Comparison of ENCODE assay signal across 8 cellular contexts in genomic region chr15:65184944-65185717, GRCh38. TPM values are rescaled to one million over a fixed set of nuclear protein-coding genes. Genes with fewer than 3 reads are reported as not detected.
A peak's percentile ranks its signal among the peaks of the same experiment; 100 is the strongest.
DNase-seq lines count a peak whose midpoint lies in the region; ATAC-seq, FAIRE-seq and TF ChIP-seq lines count a peak whose summit lies in the region.

CLPX (minus strand) TSS chr15:65185342; CDS start chr15:65185153, 189 bp downstream.

- ATAC-seq in HG02798 (IDR thresholded peaks at IDR 0.05; ENCODE audit: poor library complexity, unreplicated experiment) (peak; percentile 86), pancreas (peak; percentile 91 to 96 (median 95))
- peak; percentile 96 for ATAC-seq in activated naive CD8-positive, alpha-beta T cell treated with anti-CD3 and anti-CD28 coated beads, Interleukin-2, amount 50 U/mL, for 24 hours

- peaks cover 22% of the 10 kb centered on the region for H3K36me3 Mint-ChIP-seq in activated naive CD8-positive, alpha-beta T cell treated with anti-CD3 and anti-CD28 coated beads, Interleukin-2, amount 50 U/mL, for 24 hours (ENCODE audit: low read depth)

- H3K4me3 Mint-ChIP-seq in activated naive CD8-positive, alpha-beta T cell treated with anti-CD3 and anti-CD28 coated beads, Interleukin-2, amount 50 U/mL, for 24 hours = peak within 1 kb of the TSS; percentile 96

- peak within 1 kb of the TSS; percentile 97 for H3K27ac ChIP-seq in cardiac muscle cell
- H3K27ac ChIP-seq in pancreas = peak within 1 kb of the TSS; percentile 77 to 96 (median 90)
- peak within 1 kb of the TSS; percentile 67 to 96 (median 88) for H3K27ac ChIP-seq in thyroid gland

- intact Hi-C loops in pancreas (cut with DNase I) = no loop called here
- intact Hi-C loops in thyroid gland (cut with DNase I) = loop anchor here (5.0 kb wide), 2 partner anchors 97 to 112 kb away; partner anchors contain the start of gene RNU5A-1

- no peaks in the 10 kb centered on the region for H3K9me3 Mint-ChIP-seq in activated naive CD8-positive, alpha-beta T cell treated with anti-CD3 and anti-CD28 coated beads, Interleukin-2, amount 50 U/mL, for 24 hours

- WGBS in pancreas, 2 donors = 0% methylated on average over 53 to 67 of the region's 67 CpGs
- 1% methylated on average over 33 of the region's 67 CpGs; no CpG with 5 or more reads in 1 of the 2 donors for WGBS in thyroid gland, 2 donors

- H3K9me3 ChIP-seq in cardiac muscle cell (ENCODE audit: low read depth) = no peaks in the 10 kb centered on the region
- H3K9me3 ChIP-seq in pancreas = no peaks in the 10 kb centered on the region
- H3K9me3 ChIP-seq in thyroid gland = no peaks in the 10 kb centered on the region

- peak; percentile 79 for DNase-seq in NCI-H1436 (lab: John Stamatoyannopoulos, UW)
- peak; percentile 96 for DNase-seq in SW480 (ENCODE audit: low spot score)
- peak; percentile 90 for DNase-seq in activated naive CD8-positive, alpha-beta T cell treated with anti-CD3 and anti-CD28 coated beads, Interleukin-2, amount 50 U/mL, for 24 hours
- DNase-seq in cardiac muscle cell (ENCODE audit: low read depth in 1 of 2, low spot score in 1 of 2) = peak; percentile 94 to 98
- peak; percentile 93 to 98 (median 96) for DNase-seq in pancreas
- peak; percentile 94 to 95 for DNase-seq in thyroid gland

- FAIRE-seq in pancreas (lab: Jason Lieb, UNC) = no peak

- H3K4me3 ChIP-seq in GM12875 (ENCODE audit: low read depth, low read length) = peak within 1 kb of the TSS; percentile 94
- peak within 1 kb of the TSS; percentile 75 for H3K4me3 ChIP-seq in cardiac muscle cell
- peak within 1 kb of the TSS; percentile 75 to 93 (median 86) for H3K4me3 ChIP-seq in pancreas
- H3K4me3 ChIP-seq in thyroid gland (replicated peaks in 1 of 3) = peak within 1 kb of the TSS; percentile 44 to 92 (median 82)

- H3K27me3 ChIP-seq in cardiac muscle cell (no peaks in the 10 kb centered on the region), pancreas (no peaks in the 10 kb centered on the region), thyroid gland (no peaks in the 10 kb centered on the region)

- no peak for TF ChIP-seq CTCF in GM12875 (IDR thresholded peaks at IDR 0.05; ENCODE audit: borderline replicate concordance, insufficient read depth, low read depth, low read length)
- no peak for TF ChIP-seq CTCF in cardiac muscle cell (IDR thresholded peaks at IDR 0.05; ENCODE audit: low read depth, low read length)
- no peak for TF ChIP-seq CTCF in pancreas (IDR thresholded peaks at IDR 0.05)
- TF ChIP-seq CTCF in thyroid gland (IDR thresholded peaks at IDR 0.05) = peak in 1 of 6 experiments; percentile 12

- peak within 1 kb of the TSS; percentile 96 for H3K27ac Mint-ChIP-seq in activated naive CD8-positive, alpha-beta T cell treated with anti-CD3 and anti-CD28 coated beads, Interleukin-2, amount 50 U/mL, for 24 hours

- H3K27me3 Mint-ChIP-seq in activated naive CD8-positive, alpha-beta T cell treated with anti-CD3 and anti-CD28 coated beads, Interleukin-2, amount 50 U/mL, for 24 hours = no peaks in the 10 kb centered on the region

- H3K4me1 Mint-ChIP-seq in activated naive CD8-positive, alpha-beta T cell treated with anti-CD3 and anti-CD28 coated beads, Interleukin-2, amount 50 U/mL, for 24 hours = peaks cover 31% of the 10 kb centered on the region

- H3K36me3 ChIP-seq in cardiac muscle cell (no peaks in the 10 kb centered on the region), pancreas (no peaks in the 10 kb centered on the region), thyroid gland (no peaks in the 10 kb centered on the region)

- peak in 1 of 2 donors; percentile 81 for TF ChIP-seq POLR2A in thyroid gland (IDR thresholded peaks at IDR 0.05)

- peaks cover 9% of the 10 kb centered on the region for H3K4me1 ChIP-seq in cardiac muscle cell (ENCODE audit: low read depth)
- peaks cover 6 to 16% (median 11%) of the 10 kb centered on the region in 3 donors for H3K4me1 ChIP-seq in pancreas
- peaks cover 9 to 10% of the 10 kb centered on the region in 2 donors for H3K4me1 ChIP-seq in thyroid gland

RNA-seq across cellular contexts. Expression of gene CLPX, which starts in this region (rescaled TPM):
- total RNA-seq in cardiac muscle cell = 37.5 and 55.2 TPM in 2 replicates
- 31.2 and 34.9 TPM in 2 replicates for polyA plus RNA-seq in cardiac muscle cell
- total RNA-seq in pancreas = 10 to 100 TPM; 17.6 to 31.1 (median 20.9) TPM
- polyA plus RNA-seq in pancreas = 1 to 10 TPM; 6.3 to 8.3 TPM
- total RNA-seq in thyroid gland = 10 to 100 TPM; 37.9 to 57.5 (median 46.4) TPM

Comparison
In these comparisons a context has a peak if more than half of its experiments do, and no peak if none do; other contexts are left out.
1. Peak in every context shown above with its lines: DNase-seq, ATAC-seq, H3K4me3 ChIP-seq and H3K27ac ChIP-seq.